In genomic region chr7:137003071-137003470, GRCh38 we compare ENCODE assay signal across 26 cellular contexts.
"Had no signal": no experiment of that assay in that cellular context is flagged by ENCODE, and none has a peak within 500 bp of the region (broad histone marks: within the 10 kb centered on the region; RNA-seq: fewer than 3 reads in every experiment).

No MANE protein-coding gene starts in this region.

- H3K27me3 ChIP-seq: gastroesophageal sphincter, right lobe of liver, testis, vagina had no signal

- H3K27ac Mint-ChIP-seq: activated naive CD8-positive, alpha-beta T cell treated with anti-CD3 and anti-CD28 coated beads for 36 hours; activated T-helper 2 cell treated with anti-CD3 and anti-CD28 coated beads, Interferon-gamma antibody, Interleukin-2, Interleukin-4, amounts not matched to agents 10 μg/mL and 5 μg/mL and 100 μg/mL, durations not matched to agents 14 hours and 24 hours and 36 hours; memory B cell; nephron progenitor cell; stimulated activated effector memory CD8-positive, alpha-beta T cell treated with anti-CD3 and anti-CD28 coated beads, Interleukin-12 subunit alpha, Interleukin-12 subunit beta, amount 100 ng/mL, for 72 hours; T-helper 17 cell; type B pancreatic cell had no signal

- H3K4me3 ChIP-seq: gastroesophageal sphincter, right lobe of liver, testis, vagina had no signal

- H3K4me1 Mint-ChIP-seq: activated naive CD8-positive, alpha-beta T cell treated with anti-CD3 and anti-CD28 coated beads for 36 hours; memory B cell; nephron progenitor cell; stimulated activated effector memory CD8-positive, alpha-beta T cell treated with anti-CD3 and anti-CD28 coated beads, Interleukin-12 subunit alpha, Interleukin-12 subunit beta, amount 100 ng/mL, for 72 hours; T-helper 17 cell had no signal

- H3K9me3 Mint-ChIP-seq: activated naive CD8-positive, alpha-beta T cell treated with anti-CD3 and anti-CD28 coated beads for 36 hours; activated T-helper 2 cell treated with anti-CD3 and anti-CD28 coated beads, Interferon-gamma antibody, Interleukin-2, Interleukin-4, amounts not matched to agents 10 μg/mL and 5 μg/mL and 100 μg/mL, durations not matched to agents 14 hours and 24 hours and 36 hours; nephron progenitor cell had no signal

- H3K27ac ChIP-seq: right lobe of liver, testis, vagina had no signal

- H3K4me3 Mint-ChIP-seq: activated naive CD8-positive, alpha-beta T cell treated with anti-CD3 and anti-CD28 coated beads for 36 hours; activated T-cell treated with anti-CD3 and anti-CD28 coated beads, Interleukin-2, amount 50 U/mL, for 4 hours; memory B cell; nephron progenitor cell; stimulated activated effector memory CD8-positive, alpha-beta T cell treated with anti-CD3 and anti-CD28 coated beads, Interleukin-12 subunit alpha, Interleukin-12 subunit beta, amount 100 ng/mL, for 72 hours; T-helper 17 cell; type B pancreatic cell had no signal

- H3K27me3 Mint-ChIP-seq: activated naive CD8-positive, alpha-beta T cell treated with anti-CD3 and anti-CD28 coated beads for 36 hours; memory B cell; T-helper 17 cell; type B pancreatic cell had no signal

- DNase-seq: activated CD4-positive, alpha-beta T cell treated with anti-CD3 and anti-CD28 coated beads for 4 hours; activated CD4-positive, alpha-beta T cell treated with anti-CD3 and anti-CD28 coated beads, Interleukin-2, amount 50 U/mL, for 48 hours; activated CD4-positive, CD25-positive, alpha-beta regulatory T cell; activated CD8-positive, alpha-beta memory T cell treated with anti-CD3 and anti-CD28 coated beads, Interleukin-2, amount 50 U/mL, for 48 hours; activated naive CD4-positive, alpha-beta T cell treated with Interleukin-2 at 50 U/mL for 16 hours; activated naive CD8-positive, alpha-beta T cell treated with anti-CD3 and anti-CD28 coated beads for 36 hours; activated T-cell treated with anti-CD3 and anti-CD28 coated beads, Interleukin-2, amount 50 U/mL, for 4 hours; amygdala; cerebellar nuclear complex; cortex of kidney; effector CD4-positive, alpha-beta T cell; head of caudate nucleus; hypothalamus; nephron progenitor cell; nucleus accumbens; right lobe of liver; small intestine; stimulated activated CD4-positive, alpha-beta T cell treated with anti-CD3 and anti-CD28 coated beads, Interleukin-2, amount 100 ng/mL, for 24 hours; T-helper 17 cell; testis had no signal

- H3K36me3 Mint-ChIP-seq: activated naive CD8-positive, alpha-beta T cell treated with anti-CD3 and anti-CD28 coated beads for 36 hours; memory B cell; stimulated activated effector memory CD8-positive, alpha-beta T cell treated with anti-CD3 and anti-CD28 coated beads, Interleukin-12 subunit alpha, Interleukin-12 subunit beta, amount 100 ng/mL, for 72 hours had no signal

- H3K36me3 ChIP-seq: gastroesophageal sphincter, right lobe of liver, vagina had no signal

- H3K4me1 ChIP-seq: right lobe of liver, testis had no signal

- ATAC-seq: activated T-cell treated with anti-CD3 and anti-CD28 coated beads, Interleukin-2, amount 50 U/mL, for 4 hours; gastroesophageal sphincter; right lobe of liver; stimulated activated effector memory CD8-positive, alpha-beta T cell treated with anti-CD3 and anti-CD28 coated beads, Interleukin-12 subunit alpha, Interleukin-12 subunit beta, amount 100 ng/mL, for 72 hours; T-helper 17 cell had no signal

- H3K9me3 ChIP-seq: gastroesophageal sphincter, right lobe of liver, testis, vagina had no signal
